8 cellular contexts compared by ENCODE assay signal in genomic region chr11:46348986-46349401, GRCh38. TPM values are rescaled to one million over a fixed set of nuclear protein-coding genes. Genes with fewer than 3 reads are reported as not detected.
A peak's percentile ranks its signal among the peaks of the same experiment; 100 is the strongest.
DNase-seq lines count a peak whose midpoint lies in the region; ATAC-seq and TF ChIP-seq lines count a peak whose summit lies in the region.

No MANE protein-coding gene starts in this region.

- H3K27ac ChIP-seq in RWPE2 (ENCODE audit: poor library complexity, severe bottlenecking) (no peak overlapping the region), body of pancreas (peak overlapping the region in 3 of 4 donors; percentile 28 to 79 (median 77)), osteoblast (ENCODE audit: low read depth, low read length) (no peak overlapping the region)

- TF ChIP-seq CTCF in GM12875 (IDR thresholded peaks at IDR 0.05; ENCODE audit: borderline replicate concordance, insufficient read depth, low read depth, low read length) (no peak), RWPE2 (IDR thresholded peaks at IDR 0.05; ENCODE audit: poor library complexity, severe bottlenecking) (no peak), body of pancreas (IDR thresholded peaks at IDR 0.05) (no peak), osteoblast (IDR thresholded peaks at IDR 0.05; ENCODE audit: extremely low read depth, low read depth, low read length) (no peak)

- H4K20me1 ChIP-seq in osteoblast (ENCODE audit: insufficient read depth, low read length) = peaks cover 24% of the 10 kb centered on the region

- H3K79me2 ChIP-seq in osteoblast (ENCODE audit: insufficient read depth, low read length) = peaks cover 61% of the 10 kb centered on the region

- TF ChIP-seq POLR2A in body of pancreas (IDR thresholded peaks at IDR 0.05) = no peak

- ATAC-seq in RWPE2 (ENCODE audit: low read depth) (no peak), body of pancreas (no peak), GM19397 (IDR thresholded peaks at IDR 0.05; ENCODE audit: unreplicated experiment) (no peak), HG02623 (IDR thresholded peaks at IDR 0.05; ENCODE audit: unreplicated experiment) (no peak), GM21381 (IDR thresholded peaks at IDR 0.05; ENCODE audit: unreplicated experiment) (no peak)

- peak overlapping the region; percentile 92 for H3K4me2 ChIP-seq in osteoblast (ENCODE audit: insufficient read depth, low read length)

- H3K27me3 ChIP-seq in RWPE2 (ENCODE audit: insufficient read depth, poor library complexity, severe bottlenecking) = no peaks in the 10 kb centered on the region
- H3K27me3 ChIP-seq in body of pancreas = no peaks in the 10 kb centered on the region
- H3K27me3 ChIP-seq in osteoblast (ENCODE audit: insufficient read depth, low read length) = no peaks in the 10 kb centered on the region

- peak; percentile 41 for DNase-seq in RWPE2 (ENCODE audit: low spot score)
- no peak for DNase-seq in body of pancreas
- DNase-seq in osteoblast (ENCODE audit: insufficient read length, low spot score, missing footprints) = peak; percentile 56
- no peak for DNase-seq in middle frontal gyrus (ENCODE audit: extremely low spot score, low spot score)

- peaks cover 7% of the 10 kb centered on the region for H3K4me1 ChIP-seq in RWPE2 (ENCODE audit: insufficient read depth, poor library complexity, severe bottlenecking)
- H3K4me1 ChIP-seq in body of pancreas = peaks cover 67% of the 10 kb centered on the region
- H3K4me1 ChIP-seq in osteoblast (ENCODE audit: insufficient read depth, low read length) = peaks cover 15% of the 10 kb centered on the region

- intact Hi-C loops in body of pancreas (cut with DNase I) = no loop called here

- H3K9me3 ChIP-seq in RWPE2 (ENCODE audit: severe bottlenecking) = no peaks in the 10 kb centered on the region
- no peaks in the 10 kb centered on the region for H3K9me3 ChIP-seq in body of pancreas
- no peaks in the 10 kb centered on the region for H3K9me3 ChIP-seq in osteoblast (ENCODE audit: low read depth, low read length)

- no peak overlapping the region for H2AFZ ChIP-seq in osteoblast (ENCODE audit: low read length)

- H3K4me3 ChIP-seq in GM12875 (ENCODE audit: low read depth, low read length) (peak overlapping the region; percentile 93), RWPE2 (ENCODE audit: severe bottlenecking) (no peak overlapping the region), body of pancreas (no peak overlapping the region), osteoblast (ENCODE audit: insufficient read depth, low read length) (peak overlapping the region; percentile 84)

- WGBS in body of pancreas, 2 donors = 27 to 29% methylated on average over 8 to 9 of the region's 9 CpGs

- H3K36me3 ChIP-seq in RWPE2 (ENCODE audit: low read depth) (no peaks in the 10 kb centered on the region), body of pancreas (replicated peaks in 1 of 2; ENCODE audit: insufficient read depth in 1 of 2, low read depth in 2 of 2) (no peaks in the 10 kb centered on the region), osteoblast (ENCODE audit: insufficient read depth, low read length) (no peaks in the 10 kb centered on the region)

RNA-seq across cellular contexts. Expression of gene DGKZ, which starts 1.7 kb away (rescaled TPM):
- total RNA-seq in body of pancreas (10 to 100 TPM; 79.4 to 86.4 TPM), osteoblast (47.1 and 52.5 TPM in 2 replicates)

RNA-seq across cellular contexts. Expression of gene MDK, which starts 32.5 kb away (rescaled TPM):
- total RNA-seq in body of pancreas = 10 to 100 TPM; 36.9 to 63.0 TPM
- total RNA-seq in osteoblast = 27.5 and 27.7 TPM in 2 replicates

RNA-seq across cellular contexts. Expression of gene CHRM4, which starts 42.6 kb away (rescaled TPM):
- total RNA-seq in body of pancreas (not detected), osteoblast (0.29 and 0.36 TPM in 2 replicates)

Comparison
In these comparisons a context has a peak if more than half of its experiments do, and no peak if none do; other contexts are left out.
1. H3K4me3 ChIP-seq: peak in GM12875 (single experiment) and osteoblast (single experiment); none in RWPE2 (single experiment) and body of pancreas (0 of 2).
2. DNase-seq: peak in RWPE2 (single experiment) and osteoblast (single experiment); none in body of pancreas (0 of 4) and middle frontal gyrus (single experiment).
3. H3K27ac ChIP-seq: peak in body of pancreas (3 of 4); none in RWPE2 (single experiment) and osteoblast (single experiment).